8 cellular contexts compared by ENCODE assay signal in genomic region chr1:152440635-152441471, GRCh38. TPM values are rescaled to one million over a fixed set of nuclear protein-coding genes. Genes with fewer than 3 reads are reported as not detected.
DNase-seq lines count a peak whose midpoint lies in the region; ATAC-seq, FAIRE-seq and TF ChIP-seq lines count a peak whose summit lies in the region.

No MANE protein-coding gene starts in this region.

- dilution Hi-C loops in endothelial cell of umbilical vein (cut with MboI; ENCODE audit: extremely low pct_ligation_motif_present, low sequenced_read_pairs) = no loop called here

- H2AFZ ChIP-seq in endothelial cell of umbilical vein (ENCODE audit: low read depth, low read length) = no peak overlapping the region

- intact Hi-C loops in CD4-positive, alpha-beta T cell (cut with DNase I, micrococcal nuclease) = loop anchor here (1.0 to 5.0 kb wide), 5 partner anchors 17 to 389 kb away; no protein-coding TSS in a partner anchor
- intact Hi-C loops in endothelial cell of umbilical vein (cut with micrococcal nuclease) = loop anchor here (1.0 to 5.0 kb wide), 6 partner anchors 18 to 388 kb away; no protein-coding TSS in a partner anchor

- H3K36me3 ChIP-seq in endothelial cell of umbilical vein (ENCODE audit: control insufficient read depth in 2 of 2, extremely low read depth in 1 of 2, insufficient read depth in 2 of 2, low read length in 2 of 2) = no peaks in the 10 kb centered on the region

- H3K4me1 ChIP-seq in endothelial cell of umbilical vein (ENCODE audit: control insufficient read depth, extremely low read depth, insufficient read depth, low read length) = no peaks in the 10 kb centered on the region

- no peaks in the 10 kb centered on the region for H3K27me3 ChIP-seq in CD4-positive, alpha-beta T cell (ENCODE audit: control insufficient read depth, insufficient read depth, low read length)
- peaks cover 0 to 4% of the 10 kb centered on the region in 2 experiments for H3K27me3 ChIP-seq in endothelial cell of umbilical vein (ENCODE audit: control insufficient read depth in 2 of 2, insufficient read depth in 2 of 2, low read length in 2 of 2)

- peaks cover 5% of the 10 kb centered on the region for H3K4me1 Mint-ChIP-seq in CD4-positive, alpha-beta T cell (ENCODE audit: low read depth)
- H3K4me1 Mint-ChIP-seq in activated CD8-positive, alpha-beta T cell treated with anti-CD3 and anti-CD28 coated beads, Interleukin-2, amount 10 ng/mL, durations not matched to agents 7 days and 5 days (ENCODE audit: low read depth) = no peaks in the 10 kb centered on the region
- H3K4me1 Mint-ChIP-seq in naive thymus-derived CD8-positive, alpha-beta T cell = peaks cover 0 to 6% (median 5%) of the 10 kb centered on the region in 4 donors

- H3K36me3 Mint-ChIP-seq in CD4-positive, alpha-beta T cell (ENCODE audit: low read depth) = no peaks in the 10 kb centered on the region
- H3K36me3 Mint-ChIP-seq in activated CD8-positive, alpha-beta T cell treated with anti-CD3 and anti-CD28 coated beads, Interleukin-2, amount 10 ng/mL, durations not matched to agents 7 days and 5 days (ENCODE audit: low read depth) = no peaks in the 10 kb centered on the region
- no peaks in the 10 kb centered on the region for H3K36me3 Mint-ChIP-seq in naive thymus-derived CD8-positive, alpha-beta T cell

- peaks cover 21% of the 10 kb centered on the region for H3K27me3 Mint-ChIP-seq in CD4-positive, alpha-beta T cell
- H3K27me3 Mint-ChIP-seq in activated CD8-positive, alpha-beta T cell treated with anti-CD3 and anti-CD28 coated beads, Interleukin-2, amount 10 ng/mL, durations not matched to agents 7 days and 5 days (ENCODE audit: low read depth) = peaks cover 25% of the 10 kb centered on the region
- H3K27me3 Mint-ChIP-seq in naive thymus-derived CD8-positive, alpha-beta T cell = peaks cover 9 to 35% (median 20%) of the 10 kb centered on the region in 5 donors

- peak; percentile 83 for FAIRE-seq in endothelial cell of umbilical vein (lab: Jason Lieb, UNC)

- H3K79me2 ChIP-seq in endothelial cell of umbilical vein (ENCODE audit: control insufficient read depth, insufficient read depth, low read length) = no peaks in the 10 kb centered on the region

- no peak overlapping the region for H3K9ac ChIP-seq in endothelial cell of umbilical vein (replicated peaks; ENCODE audit: extremely low read depth, insufficient read depth, low read length)

- no peak for TF ChIP-seq POLR2A in endothelial cell of umbilical vein (IDR thresholded peaks at IDR 0.05; ENCODE audit: low read depth, low read length)

- H3K9me1 ChIP-seq in endothelial cell of umbilical vein (replicated peaks; ENCODE audit: control insufficient read depth, extremely low read depth, insufficient read depth, low read length) = no peaks in the 10 kb centered on the region

- no TSS peak for BruUV-seq in endothelial cell of umbilical vein (replicated peaks; lab: Mats Ljungman, UMichigan)

- POLR2A ChIA-PET in CD4-positive, alpha-beta T cell (lab: Charles Lee) = interaction anchor here (0.6 to 1.0 kb wide), 4 partner anchors 18 to 45 kb away, joined by 3 to 6 read pairs (median 3); no protein-coding TSS in a partner anchor
- POLR2A ChIA-PET in activated CD8-positive, alpha-beta T cell treated with anti-CD3 and anti-CD28 coated beads, Interleukin-2, amount 10 ng/mL, durations not matched to agents 7 days and 5 days (lab: Charles Lee) = no interaction called here
- POLR2A ChIA-PET in endothelial cell of umbilical vein (lab: Charles Lee) = no interaction called here
- POLR2A ChIA-PET in naive thymus-derived CD8-positive, alpha-beta T cell (lab: Charles Lee) = interaction anchor here (1.5 kb wide), 1 partner anchor 252 kb away, joined by 3 read pairs; no protein-coding TSS in a partner anchor

- peak; percentile 48 to 68 (median 59) for DNase-seq in CD4-positive, alpha-beta T cell
- DNase-seq in GM19240 (ENCODE audit: insufficient read length, low spot score) (peak; percentile 71), NCI-H82 treated with DMSO at 0.1 percent for 48 hours (lab: John Stamatoyannopoulos, UW; ENCODE audit: unreplicated experiment) (peak; percentile 48), endothelial cell of umbilical vein (ENCODE audit: low read depth, low spot score) (peak; percentile 57)
- peak; percentile 77 for DNase-seq in activated CD8-positive, alpha-beta T cell treated with anti-CD3 and anti-CD28 coated beads, Interleukin-2, amount 10 ng/mL, durations not matched to agents 7 days and 5 days
- peak; percentile 22 to 83 (median 60) for DNase-seq in naive thymus-derived CD8-positive, alpha-beta T cell
- DNase-seq in stimulated activated naive CD4-positive, alpha-beta T cell (lab: John Stamatoyannopoulos, UW) = peak; percentile 20 to 67 (median 34)

- no peak overlapping the region for H3K4me3 ChIP-seq in endothelial cell of umbilical vein (replicated peaks in 1 of 3; ENCODE audit: insufficient read depth in 1 of 3, low read depth in 1 of 3, low read length in 3 of 3)

- H4K20me1 ChIP-seq in endothelial cell of umbilical vein (replicated peaks; ENCODE audit: control insufficient read depth, extremely low read depth, insufficient read depth, low read length) = no peaks in the 10 kb centered on the region

- no peak overlapping the region for H3K4me3 Mint-ChIP-seq in CD4-positive, alpha-beta T cell
- H3K4me3 Mint-ChIP-seq in activated CD8-positive, alpha-beta T cell treated with anti-CD3 and anti-CD28 coated beads, Interleukin-2, amount 10 ng/mL, durations not matched to agents 7 days and 5 days = no peak overlapping the region
- no peak overlapping the region for H3K4me3 Mint-ChIP-seq in naive thymus-derived CD8-positive, alpha-beta T cell

- H3K27ac Mint-ChIP-seq in CD4-positive, alpha-beta T cell = no peak overlapping the region
- no peak overlapping the region for H3K27ac Mint-ChIP-seq in activated CD8-positive, alpha-beta T cell treated with anti-CD3 and anti-CD28 coated beads, Interleukin-2, amount 10 ng/mL, durations not matched to agents 7 days and 5 days
- H3K27ac Mint-ChIP-seq in naive thymus-derived CD8-positive, alpha-beta T cell = peak overlapping the region in 1 of 10 donors; percentile 77

- no peak overlapping the region for H3K27ac ChIP-seq in CD4-positive, alpha-beta T cell (ENCODE audit: low read depth, low read length)
- no peak overlapping the region for H3K27ac ChIP-seq in endothelial cell of umbilical vein (ENCODE audit: insufficient read depth, low read depth, low read length)

- H3K9me3 Mint-ChIP-seq in CD4-positive, alpha-beta T cell = no peaks in the 10 kb centered on the region
- no peaks in the 10 kb centered on the region for H3K9me3 Mint-ChIP-seq in activated CD8-positive, alpha-beta T cell treated with anti-CD3 and anti-CD28 coated beads, Interleukin-2, amount 10 ng/mL, durations not matched to agents 7 days and 5 days (ENCODE audit: insufficient read depth)
- no peaks in the 10 kb centered on the region for H3K9me3 Mint-ChIP-seq in naive thymus-derived CD8-positive, alpha-beta T cell

- CTCF ChIA-PET in CD4-positive, alpha-beta T cell (lab: Charles Lee) = interaction anchor here (0.7 to 1.9 kb wide), 7 partner anchors 8 to 252 kb away, joined by 3 to 21 read pairs (median 5); no protein-coding TSS in a partner anchor
- CTCF ChIA-PET in activated CD8-positive, alpha-beta T cell treated with anti-CD3 and anti-CD28 coated beads, Interleukin-2, amount 10 ng/mL, durations not matched to agents 7 days and 5 days (lab: Charles Lee) = interaction anchor here (0.6 to 2.9 kb wide), 23 partner anchors 8 to 1147 kb away, joined by 3 to 60 read pairs (median 4); no protein-coding TSS in a partner anchor
- CTCF ChIA-PET in endothelial cell of umbilical vein (lab: Charles Lee) = interaction anchor here (0.6 to 4.1 kb wide), 17 partner anchors 8 to 390 kb away, joined by 3 to 76 read pairs (median 6); no protein-coding TSS in a partner anchor

- no peak overlapping the region for H3K4me2 ChIP-seq in endothelial cell of umbilical vein (ENCODE audit: insufficient read depth, low read length)

- ATAC-seq in CD4-positive, alpha-beta T cell (ENCODE audit: poor library complexity) = peak; percentile 99
- peak; percentile 91 for ATAC-seq in HG03432 (IDR thresholded peaks at IDR 0.05; ENCODE audit: unreplicated experiment)
- ATAC-seq in activated CD8-positive, alpha-beta T cell treated with anti-CD3 and anti-CD28 coated beads, Interleukin-2, amount 10 ng/mL, durations not matched to agents 7 days and 5 days = peak; percentile 99
- ATAC-seq in naive thymus-derived CD8-positive, alpha-beta T cell = peak; percentile 97 to 100

- H3K9me3 ChIP-seq in CD4-positive, alpha-beta T cell (ENCODE audit: control insufficient read depth, low read length) = no peaks in the 10 kb centered on the region
- H3K9me3 ChIP-seq in endothelial cell of umbilical vein (replicated peaks; ENCODE audit: control insufficient read depth, insufficient read depth, low read length) = no peaks in the 10 kb centered on the region

- peak; percentile 90 for TF ChIP-seq CTCF in CD4-positive, alpha-beta T cell (IDR thresholded peaks at IDR 0.05)
- TF ChIP-seq CTCF in endothelial cell of umbilical vein (IDR thresholded peaks at IDR 0.05; ENCODE audit: extremely low read depth in 1 of 2, insufficient read depth in 1 of 2, low read depth in 1 of 2, low read length in 2 of 2) = peak; percentile 73 to 87

TF ChIP-seq in endothelial cell of umbilical vein, 7 proteins besides CTCF, POLR2A, EP300 and RAD21 (continues in another document):
- no peak for TF ChIP-seq MYC (IDR thresholded peaks at IDR 0.05; ENCODE audit: low read depth, low read length)
- TF ChIP-seq EZH2 (IDR thresholded peaks at IDR 0.05; ENCODE audit: borderline replicate concordance, low read depth, low read length, severe bottlenecking) = no peak
- TF ChIP-seq POLR2AphosphoS5 (IDR thresholded peaks at IDR 0.05; ENCODE audit: insufficient read depth, low read depth, low read length) = no peak
- TF ChIP-seq GATA2 (IDR thresholded peaks at IDR 0.05; ENCODE audit: insufficient read depth, insufficient read length, low read depth, low read length) = no peak
- TF ChIP-seq MAX (IDR thresholded peaks at IDR 0.05; ENCODE audit: insufficient read depth, insufficient read length) = no peak

RNA-seq across cellular contexts. Expression of gene CRNN, which starts 26.8 kb away (rescaled TPM):
- total RNA-seq in CD4-positive, alpha-beta T cell = not detected
- not detected for total RNA-seq in activated CD8-positive, alpha-beta T cell treated with anti-CD3 and anti-CD28 coated beads, Interleukin-2, amount 10 ng/mL, durations not matched to agents 7 days and 5 days
- total RNA-seq in endothelial cell of umbilical vein = not detected in 2 replicates
- not detected in 2 replicates for polyA plus RNA-seq in endothelial cell of umbilical vein
- polyA plus RNA-seq in endothelial cell of umbilical vein (2011; cell fraction: cytosol; rRNA removed) = not detected in 2 replicates
- polyA plus RNA-seq in endothelial cell of umbilical vein (2011; cell fraction: nucleus; rRNA removed) = not detected in 2 replicates
- polyA plus RNA-seq in endothelial cell of umbilical vein (2012) = not detected in 2 replicates
- not detected in 2 replicates for polyA minus RNA-seq in endothelial cell of umbilical vein
- polyA minus RNA-seq in endothelial cell of umbilical vein (2011; cell fraction: cytosol; rRNA and poly(A)+ RNA removed) = not detected
- not detected in 2 replicates for polyA minus RNA-seq in endothelial cell of umbilical vein (2011; cell fraction: nucleus; rRNA and poly(A)+ RNA removed)
- total RNA-seq in naive thymus-derived CD8-positive, alpha-beta T cell = not detected
- polyA plus RNA-seq in naive thymus-derived CD8-positive, alpha-beta T cell = not detected

Comparison
In these comparisons a context has a peak if more than half of its experiments do, and no peak if none do; other contexts are left out.
1. POLR2A ChIA-PET loops: an anchor here in CD4-positive, alpha-beta T cell (0.6 to 1.0 kb wide) and naive thymus-derived CD8-positive, alpha-beta T cell (1.5 kb wide); none called in activated CD8-positive, alpha-beta T cell treated with anti-CD3 and anti-CD28 coated beads, Interleukin-2, amount 10 ng/mL, durations not matched to agents 7 days and 5 days and endothelial cell of umbilical vein.